Comparison of ENCODE assay signal across 10 cellular contexts in genomic region chr1:38071530-38072266, GRCh38. TPM values are rescaled to one million over a fixed set of nuclear protein-coding genes. Genes with fewer than 3 reads are reported as not detected.
DNase-seq lines count a peak whose midpoint lies in the region; ATAC-seq, FAIRE-seq and TF ChIP-seq lines count a peak whose summit lies in the region.
"Had no signal": no experiment of that assay in that cellular context is flagged by ENCODE, and none has a peak within 500 bp of the region (broad histone marks: within the 10 kb centered on the region; RNA-seq: fewer than 3 reads in every experiment).

No MANE protein-coding gene starts in this region.

- no peaks in the 10 kb centered on the region for H3F3A ChIP-seq in PC-9 (ENCODE audit: insufficient read depth, low read depth)

- CTCF ChIA-PET in AG04450 (lab: Charles Lee): interaction anchor here (0.6 to 1.6 kb wide), 16 partner anchors 10 to 728 kb away, joined by 3 to 18 read pairs (median 4); partner anchors contain the start of gene POU3F1
- CTCF ChIA-PET in PC-9 (lab: Charles Lee): no interaction called here

- no TSS peak for BruUV-seq in PC-9 (replicated peaks; lab: Mats Ljungman, UMichigan)

- peak; percentile 90 for FAIRE-seq in GM18507 (lab: Jason Lieb, UNC)

- POLR2A ChIA-PET in AG04450 (lab: Yijun Ruan, JAX): interaction anchor here (1.0 kb wide), 1 partner anchor 41 kb away, joined by 3 read pairs; no protein-coding TSS in a partner anchor
- POLR2A ChIA-PET in PC-9 (lab: Charles Lee; ENCODE audit: unreplicated experiment): no interaction called here

- no peak for ATAC-seq in GM21717 (IDR thresholded peaks at IDR 0.05; ENCODE audit: unreplicated experiment)

- H3K4me2 ChIP-seq in PC-9: no peak overlapping the region

- no peaks in the 10 kb centered on the region for H4K20me1 ChIP-seq in PC-9 (ENCODE audit: insufficient read depth)

- H3K9me2 ChIP-seq in PC-9 (ENCODE audit: insufficient read depth): no peaks in the 10 kb centered on the region

- TF ChIP-seq CTCF in AG04450 (IDR thresholded peaks at IDR 0.05; ENCODE audit: low read depth, low read length): peak; percentile 55
- peak; percentile 50 for TF ChIP-seq CTCF in PC-9 (conservative IDR thresholded peaks at IDR 0.05)
- TF ChIP-seq CTCF in fibroblast of villous mesenchyme (IDR thresholded peaks at IDR 0.05; ENCODE audit: insufficient read depth, low read depth, low read length): peak; percentile 52

- H3K4me3 ChIP-seq in AG04450 (ENCODE audit: low read depth, low read length) (no peak overlapping the region), PC-9 (no peak overlapping the region), fibroblast of villous mesenchyme (ENCODE audit: low read depth, low read length) (no peak overlapping the region)

- DNase-seq in AG04450 (ENCODE audit: low read depth, low spot score) (no peak), GM18507 (ENCODE audit: extremely low spot score, insufficient read length, low read depth) (no peak), PC-9 (no peak), fibroblast of villous mesenchyme (ENCODE audit: low read depth) (peak; percentile 44), MV-4-11 (lab: John Stamatoyannopoulos, UW) (no peak)
- DNase-seq in stimulated activated CD4-positive, alpha-beta T cell treated with anti-CD3 and anti-CD28 coated beads, Interleukin-15, amount 100 ng/mL, for 24 hours: no peak
- no peak for DNase-seq in activated CD8-positive, alpha-beta memory T cell treated with anti-CD3 and anti-CD28 coated beads, Interleukin-2, amount 50 U/mL, for 4 hours
- DNase-seq: T-helper 9 cell had no signal

- no peaks in the 10 kb centered on the region for H3K9me3 ChIP-seq in AG04450 (ENCODE audit: control insufficient read depth, insufficient read depth, low read length)
- H3K9me3 ChIP-seq in PC-9 (ENCODE audit: insufficient read depth, low read depth): no peaks in the 10 kb centered on the region

- peaks cover 44% of the 10 kb centered on the region for H3K27me3 ChIP-seq in AG04450 (ENCODE audit: control insufficient read depth, insufficient read depth, low read length)
- peaks cover 51% of the 10 kb centered on the region for H3K27me3 ChIP-seq in PC-9 (ENCODE audit: insufficient read depth, low read depth)

- no peak overlapping the region for H3K27ac ChIP-seq in AG04450 (ENCODE audit: low read depth, low read length)
- no peak overlapping the region for H3K27ac ChIP-seq in PC-9

- no peaks in the 10 kb centered on the region for H3K79me2 ChIP-seq in PC-9 (ENCODE audit: low read depth)

- H3K4me1 ChIP-seq in PC-9 (replicated peaks; ENCODE audit: insufficient read depth): no peaks in the 10 kb centered on the region

- H2AFZ ChIP-seq in PC-9: no peak overlapping the region

- no peaks in the 10 kb centered on the region for H3K36me3 ChIP-seq in PC-9 (ENCODE audit: low read depth)

- intact Hi-C loops in PC-9 (cut with micrococcal nuclease; ENCODE audit: unreplicated experiment): no loop called here

RNA-seq across cellular contexts. Expression of gene POU3F1, which starts 25.1 kb away (rescaled TPM):
- not detected in 2 replicates for polyA plus RNA-seq in AG04450 (2011; rRNA removed)
- not detected in 2 replicates for polyA minus RNA-seq in AG04450 (2011; rRNA and poly(A)+ RNA removed)
- not detected in 2 replicates for total RNA-seq in PC-9 (2021)
- total RNA-seq in fibroblast of villous mesenchyme: under 0.01 TPM in 1 of 2 replicates, not detected in the other
- total RNA-seq: liver had no signal
- polyA plus RNA-seq: liver had no signal

RNA-seq across cellular contexts. Expression of gene UTP11, which starts 59.2 kb away (rescaled TPM):
- polyA plus RNA-seq in AG04450 (2011; rRNA removed): 32.9 and 43.8 TPM in 2 replicates
- 14.8 and 18.5 TPM in 2 replicates for polyA minus RNA-seq in AG04450 (2011; rRNA and poly(A)+ RNA removed)
- total RNA-seq in PC-9 (2021) (21.8 and 36.4 TPM in 2 replicates), fibroblast of villous mesenchyme (49.6 and 55.7 TPM in 2 replicates)
